ENCODE assay signal across 21 cellular contexts in the genomic region with DNA sequence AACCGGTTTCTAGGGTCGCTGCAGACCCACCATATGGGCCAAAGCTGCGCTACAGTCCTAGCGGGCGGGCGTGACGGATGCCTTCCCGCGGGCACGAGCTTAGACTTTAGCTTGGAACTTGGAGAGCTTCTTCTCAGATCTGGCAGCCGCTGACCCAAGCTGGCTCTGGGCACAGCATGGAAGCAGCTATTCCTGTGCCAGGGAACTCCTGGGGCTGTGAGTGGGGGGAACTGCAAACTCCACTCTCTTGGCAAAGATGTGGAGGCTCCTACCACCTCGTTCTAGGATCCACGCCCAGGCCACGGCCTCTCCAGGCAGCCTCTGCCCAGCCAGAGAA. TPM values are rescaled to one million over a fixed set of nuclear protein-coding genes. Genes with fewer than 3 reads are reported as not detected.
"Had no signal": no experiment of that assay in that cellular context is flagged by ENCODE, and none has a peak within 500 bp of the region (broad histone marks: within the 10 kb centered on the region; RNA-seq: fewer than 3 reads in every experiment).

No MANE protein-coding gene starts in this region.

- DNase-seq: activated CD8-positive, alpha-beta memory T cell treated with anti-CD3 and anti-CD28 coated beads, Interleukin-2, amount 50 U/mL, for 4 hours; activated naive CD4-positive, alpha-beta T cell; activated T-cell treated with anti-CD3 and anti-CD28 coated beads, Interleukin-2, amount 50 U/mL, for 24 hours; adrenal gland; brain microvascular endothelial cell; central memory CD4-positive, alpha-beta T cell; glutamatergic neuron; hypothalamus; psoas muscle; right lobe of liver; stimulated activated CD4-positive, alpha-beta T cell treated with anti-CD3 and anti-CD28 coated beads, Interleukin-1b, Interleukin-23, amount 100 ng/mL, for 48 hours; stimulated activated naive CD8-positive, alpha-beta T cell treated with anti-CD3 and anti-CD28 coated beads, Interleukin-15, amount 100 ng/mL, for 72 hours; tibial artery had no signal

- H3K27ac ChIP-seq: adrenal gland, ascending aorta, brain microvascular endothelial cell, esophagus muscularis mucosa, pancreas, psoas muscle, right lobe of liver, skin epidermis, tibial artery had no signal

- H3K4me3 ChIP-seq: adrenal gland, ascending aorta, esophagus muscularis mucosa, pancreas, psoas muscle, right lobe of liver, skin epidermis, tibial artery had no signal

- H3K27me3 ChIP-seq: adrenal gland, ascending aorta, brain microvascular endothelial cell, pancreas, right lobe of liver, tibial artery had no signal

- ATAC-seq: activated T-helper 17 cell treated with anti-CD3 and anti-CD28 coated beads, Interleukin-2, amount 50 U/mL, for 72 hours; natural killer cell treated with Interleukin-12 subunit alpha and Interleukin-12 subunit beta and Interleukin-15 and Interleukin-18, amount 100 ng/mL, for 72 hours; psoas muscle; right lobe of liver; stimulated activated effector memory CD8-positive, alpha-beta T cell treated with anti-CD3 and anti-CD28 coated beads, Interleukin-12 subunit alpha, Interleukin-12 subunit beta, amount 100 ng/mL, for 72 hours; stimulated activated naive CD8-positive, alpha-beta T cell treated with anti-CD3 and anti-CD28 coated beads, Interleukin-15, amount 100 ng/mL, for 72 hours; WTC11 had no signal

- H3K9me3 ChIP-seq: adrenal gland, ascending aorta, esophagus muscularis mucosa, pancreas, psoas muscle, right lobe of liver, tibial artery had no signal

- H3K4me1 ChIP-seq: adrenal gland, ascending aorta, esophagus muscularis mucosa, psoas muscle, right lobe of liver, tibial artery had no signal

RNA-seq across cellular contexts. Expression of a gene that starts 15.1 kb away (rescaled TPM):
- total RNA-seq: ascending aorta had no signal
